23 cellular contexts compared by ENCODE assay signal in the genomic region with DNA sequence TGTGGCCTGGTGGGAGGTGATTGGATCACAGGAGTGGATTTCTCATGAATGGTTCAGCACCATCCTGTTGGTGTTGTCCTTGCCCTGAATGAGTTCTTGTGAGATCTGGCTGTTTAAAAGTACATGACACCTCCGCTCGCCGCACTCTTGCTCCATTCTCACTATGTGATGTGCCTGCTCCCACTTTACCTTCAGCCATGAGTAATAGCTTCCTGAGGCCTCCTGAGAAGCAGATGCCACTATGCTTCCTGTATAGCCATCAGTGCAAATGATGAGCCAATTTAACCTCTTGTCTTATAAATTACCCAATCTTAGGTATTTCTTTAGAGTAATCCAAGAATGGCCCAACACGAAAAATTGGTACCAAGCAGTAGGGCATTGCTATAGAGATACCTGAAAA.
"Had no signal": no experiment of that assay in that cellular context is flagged by ENCODE, and none has a peak within 500 bp of the region (broad histone marks: within the 10 kb centered on the region; RNA-seq: fewer than 3 reads in every experiment).

No MANE protein-coding gene starts in this region.

- H3K9me3 ChIP-seq: esophagus muscularis mucosa, gastroesophageal sphincter, heart left ventricle, lower lobe of right lung, ovary, psoas muscle, sigmoid colon, thyroid gland, vagina had no signal

- ATAC-seq: foreskin keratinocyte; gastroesophageal sphincter; heart left ventricle; left ventricle myocardium superior; lower lobe of right lung; natural killer cell; psoas muscle; right cardiac atrium; stimulated activated naive CD8-positive, alpha-beta T cell treated with anti-CD3 and anti-CD28 coated beads, Interleukin-15, amount 100 ng/mL, for 72 hours had no signal

- DNase-seq: dermis blood vessel endothelial cell; effector memory CD4-positive, alpha-beta T cell; foreskin keratinocyte; heart left ventricle; hypothalamus; immature natural killer cell; left ventricle myocardium superior; lower lobe of right lung; natural killer cell; occipital lobe; ovary; posterior cingulate gyrus; psoas muscle; right cardiac atrium; sigmoid colon; stimulated activated naive CD4-positive, alpha-beta T cell; stimulated activated naive CD8-positive, alpha-beta T cell treated with anti-CD3 and anti-CD28 coated beads, Interleukin-15, amount 100 ng/mL, for 72 hours; thyroid gland had no signal

- H3K4me3 Mint-ChIP-seq: immature natural killer cell; natural killer cell; stimulated activated naive CD8-positive, alpha-beta T cell treated with anti-CD3 and anti-CD28 coated beads, Interleukin-15, amount 100 ng/mL, for 72 hours had no signal

- H3K27ac ChIP-seq: coronary artery, esophagus muscularis mucosa, foreskin keratinocyte, gastroesophageal sphincter, heart left ventricle, lower lobe of right lung, ovary, psoas muscle, sigmoid colon, thyroid gland, vagina had no signal

- H3K27ac Mint-ChIP-seq: immature natural killer cell, natural killer cell had no signal

- H3K9me3 Mint-ChIP-seq: immature natural killer cell; stimulated activated naive CD8-positive, alpha-beta T cell treated with anti-CD3 and anti-CD28 coated beads, Interleukin-15, amount 100 ng/mL, for 72 hours had no signal

- H3K36me3 ChIP-seq: esophagus muscularis mucosa, gastroesophageal sphincter, heart left ventricle, lower lobe of right lung, ovary, sigmoid colon, thyroid gland, vagina had no signal

- H3K36me3 Mint-ChIP-seq: natural killer cell had no signal

- H3K4me3 ChIP-seq: coronary artery, esophagus muscularis mucosa, gastroesophageal sphincter, heart left ventricle, lower lobe of right lung, ovary, psoas muscle, sigmoid colon, thyroid gland, vagina had no signal

- H3K4me1 ChIP-seq: foreskin keratinocyte, lower lobe of right lung, thyroid gland had no signal

- H3K27me3 ChIP-seq: esophagus muscularis mucosa, foreskin keratinocyte, gastroesophageal sphincter, heart left ventricle, ovary, sigmoid colon, thyroid gland, vagina had no signal

- FAIRE-seq: endothelial cell of umbilical vein had no signal
